Comparison of ENCODE assay signal across 10 cellular contexts in genomic region chr5:73297430-73297829, GRCh38.
"Had no signal": no experiment of that assay in that cellular context is flagged by ENCODE, and none has a peak within 500 bp of the region (broad histone marks: within the 10 kb centered on the region; RNA-seq: fewer than 3 reads in every experiment).

No MANE protein-coding gene starts in this region.

- H3K27ac Mint-ChIP-seq: activated CD4-positive, alpha-beta memory T cell treated with anti-CD3 and anti-CD28 coated beads, Interleukin-2, amount 10 ng/mL, durations not matched to agents 7 days and 5 days; natural killer cell; stimulated activated naive CD8-positive, alpha-beta T cell treated with anti-CD3 and anti-CD28 coated beads, Interleukin-15, amount 100 ng/mL, for 72 hours had no signal

- H3K4me1 Mint-ChIP-seq: natural killer cell had no signal

- H3K27ac ChIP-seq: ascending aorta, gastrocnemius medialis, heart left ventricle, spleen, VCaP had no signal

- H3K9me3 ChIP-seq: ascending aorta, gastrocnemius medialis, heart left ventricle, spleen had no signal

- DNase-seq: activated CD4-positive, alpha-beta memory T cell treated with anti-CD3 and anti-CD28 coated beads, Interleukin-2, amount 10 ng/mL, durations not matched to agents 7 days and 5 days; activated naive CD4-positive, alpha-beta T cell; gastrocnemius medialis; heart left ventricle; natural killer cell; spleen; stimulated activated naive CD8-positive, alpha-beta T cell treated with anti-CD3 and anti-CD28 coated beads, Interleukin-15, amount 100 ng/mL, for 72 hours; T-helper 1 cell had no signal

- ATAC-seq: gastrocnemius medialis; heart left ventricle; natural killer cell; stimulated activated naive CD8-positive, alpha-beta T cell treated with anti-CD3 and anti-CD28 coated beads, Interleukin-15, amount 100 ng/mL, for 72 hours had no signal

- H3K4me3 Mint-ChIP-seq: activated CD4-positive, alpha-beta memory T cell treated with anti-CD3 and anti-CD28 coated beads, Interleukin-2, amount 10 ng/mL, durations not matched to agents 7 days and 5 days; natural killer cell; stimulated activated naive CD8-positive, alpha-beta T cell treated with anti-CD3 and anti-CD28 coated beads, Interleukin-15, amount 100 ng/mL, for 72 hours had no signal

- H3K36me3 ChIP-seq: ascending aorta, gastrocnemius medialis, heart left ventricle, spleen had no signal

- H3K9me3 Mint-ChIP-seq: activated CD4-positive, alpha-beta memory T cell treated with anti-CD3 and anti-CD28 coated beads, Interleukin-2, amount 10 ng/mL, durations not matched to agents 7 days and 5 days; natural killer cell; stimulated activated naive CD8-positive, alpha-beta T cell treated with anti-CD3 and anti-CD28 coated beads, Interleukin-15, amount 100 ng/mL, for 72 hours had no signal

- H3K4me3 ChIP-seq: heart left ventricle had no signal
